ENCODE assay signal across 12 cellular contexts in the genomic region with DNA sequence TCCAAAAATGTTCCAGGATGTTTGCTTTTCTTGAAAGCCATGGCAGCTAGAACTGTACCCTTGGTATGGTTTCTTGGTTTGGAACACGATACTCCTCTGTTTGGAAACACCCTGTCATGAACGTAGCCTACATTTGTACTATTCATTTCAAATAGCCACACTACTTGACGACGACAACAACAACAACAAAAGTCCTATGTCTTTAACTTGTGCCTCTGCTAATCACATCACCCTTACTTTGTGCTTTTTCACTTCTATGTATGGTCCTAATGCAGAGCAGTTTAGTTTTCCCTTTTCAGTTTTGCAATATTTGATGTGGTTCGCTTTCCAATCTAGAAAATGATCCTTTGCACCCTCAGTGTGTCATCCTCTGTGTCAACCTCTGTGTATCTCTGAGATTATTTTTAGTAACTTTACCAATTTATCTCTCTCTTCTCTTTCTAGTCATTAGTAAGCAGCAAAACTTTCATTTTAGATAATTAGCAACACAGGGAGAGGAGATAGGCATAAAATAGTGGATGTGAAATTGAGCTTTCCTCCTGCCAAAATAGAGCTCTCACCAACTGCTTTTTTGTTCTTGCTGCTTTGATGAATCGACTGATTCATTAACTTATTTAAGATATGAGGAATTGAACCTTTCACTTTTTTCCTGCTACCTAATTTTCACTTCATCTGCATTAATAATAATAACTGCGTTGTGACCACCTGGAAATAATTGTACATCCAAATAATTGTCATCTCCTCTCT. TPM values are rescaled to one million over a fixed set of nuclear protein-coding genes. Genes with fewer than 3 reads are reported as not detected.
DNase-seq lines count a peak whose midpoint lies in the region; ATAC-seq, FAIRE-seq and TF ChIP-seq lines count a peak whose summit lies in the region.
"Had no signal": no experiment of that assay in that cellular context is flagged by ENCODE, and none has a peak within 500 bp of the region (broad histone marks: within the 10 kb centered on the region; RNA-seq: fewer than 3 reads in every experiment).

No MANE protein-coding gene starts in this region.

- 8% methylated on average over 7 of the region's 7 CpGs for WGBS in GM12878 (ENCODE audit: insufficient coverage, insufficient replicate concordance, low lambda C conversion rate, missing lambda C conversion rate)

- intact Hi-C loops in GM12878 (cut with micrococcal nuclease; ENCODE audit: unreplicated experiment) = loop anchor here (5.0 kb wide), 2 partner anchors 45 to 85 kb away; a partner anchor contains a TSS

- H2AFZ ChIP-seq in GM12878 (ENCODE audit: control insufficient read depth, low read depth, low read length) = no peak overlapping the region

- H3K79me2 ChIP-seq in GM12878 (ENCODE audit: control insufficient read depth, insufficient read depth, low read length) = no peaks in the 10 kb centered on the region

- ATAC-seq in GM18511 (IDR thresholded peaks at IDR 0.05; ENCODE audit: unreplicated experiment) (peak; percentile 82), GM21360 (IDR thresholded peaks at IDR 0.05; ENCODE audit: unreplicated experiment) (peak; percentile 95), HG03064 (IDR thresholded peaks at IDR 0.05; ENCODE audit: low read depth, unreplicated experiment) (peak; percentile 91), GM12878 (peak; percentile 95), GM18873 (IDR thresholded peaks at IDR 0.05; ENCODE audit: low FRiP score, unreplicated experiment) (no peak)

- H3K27ac ChIP-seq in GM12878 (ENCODE audit: control insufficient read depth, insufficient read depth) = peak overlapping the region; percentile 48

- H3K27me3 ChIP-seq in GM12878 (replicated peaks in 1 of 2; ENCODE audit: control insufficient read depth in 2 of 2, insufficient read depth in 2 of 2, low read length in 1 of 2) = no peaks in the 10 kb centered on the region

- H3K4me1 ChIP-seq in GM12878 (ENCODE audit: control insufficient read depth, insufficient read depth, low read length) = peaks cover 18% of the 10 kb centered on the region

- H3K4me3 ChIP-seq in GM12878 = peak overlapping the region; percentile 30; the same call in 1 of the 2 replicates
- H3K4me3 ChIP-seq: skin epidermis had no signal

- H4K20me1 ChIP-seq in GM12878 (ENCODE audit: control insufficient read depth, insufficient read depth) = no peaks in the 10 kb centered on the region

- H3K9ac ChIP-seq in GM12878 (ENCODE audit: control insufficient read depth, insufficient read depth, low read length) = no peak overlapping the region

- in situ Hi-C loops in GM12878 (cut with MboI) = no loop called here

- peak overlapping the region; percentile 36 for H3K4me2 ChIP-seq in GM12878 (ENCODE audit: control insufficient read depth, insufficient read depth)

- CTCF ChIA-PET in GM12878 (lab: Yijun Ruan, JAX) = interaction anchor here (0.6 to 2.8 kb wide), 15 partner anchors 8 to 361 kb away, joined by 3 to 10 read pairs (median 3); a partner anchor contains a TSS

- POLR2A ChIA-PET in GM12878 (lab: Charles Lee) = interaction anchor here (1.0 kb wide), 1 partner anchor 14 kb away, joined by 3 read pairs; no protein-coding TSS in a partner anchor

- SMC1A ChIA-PET in GM12878 (lab: Charles Lee; ENCODE audit: uncharacterized antibody, unreplicated experiment) = interaction anchor here (0.5 to 7.5 kb wide), 26 partner anchors 9 to 1788 kb away, joined by 3 to 58 read pairs (median 4); a partner anchor contains a TSS

- peak; percentile 73 to 83; a peak in 3 of 4 replicates for TF ChIP-seq EP300 in GM12878 (IDR thresholded peaks at IDR 0.05; ENCODE audit: borderline replicate concordance in 1 of 2, control insufficient read depth in 1 of 2, low read depth in 2 of 2, low read length in 2 of 2)

- H3K36me3 ChIP-seq in GM12878 (ENCODE audit: control insufficient read depth in 2 of 2, insufficient read depth in 2 of 2, low read length in 1 of 2) = no peaks in the 10 kb centered on the region

- no peaks in the 10 kb centered on the region; the same call in 1 of the 3 replicates for H3K9me3 ChIP-seq in GM12878 (replicated peaks; ENCODE audit: control insufficient read depth, insufficient read depth, low read length)

- peak; percentile 91 for DNase-seq in GM12878 (ENCODE audit: low read depth, low spot score)
- DNase-seq in NCI-H524 (lab: John Stamatoyannopoulos, UW) = no peak
- no peak for DNase-seq in AG20443 (ENCODE audit: low spot score)
- no peak for DNase-seq in SKM-1 (lab: John Stamatoyannopoulos, UW; ENCODE audit: unreplicated experiment)
- DNase-seq: DMS153; effector CD8-positive, alpha-beta T cell; OCI-M1 had no signal

- peak; percentile 88 for FAIRE-seq in GM12878 (lab: Jason Lieb, UNC)

- no TSS peak for BruUV-seq in GM12878 (replicated peaks; lab: Mats Ljungman, UMichigan)

- TF ChIP-seq POLR2A in GM12878 (IDR thresholded peaks at IDR 0.05; ENCODE audit: low read depth, low read length) = no peak

- TF ChIP-seq RAD21 in GM12878 (IDR thresholded peaks at IDR 0.05; ENCODE audit: insufficient read depth, low read depth, low read length) = peak; percentile 16; the same call in 1 of the 2 replicates

- TF ChIP-seq CTCF in GM12878 (IDR thresholded peaks at IDR 0.05 in 2 of 3, conservative IDR thresholded peaks at IDR 0.05 in 1 of 3; ENCODE audit: control insufficient read depth in 2 of 3, extremely low read depth in 1 of 3, insufficient read depth in 1 of 3, low read depth in 3 of 3, low read length in 3 of 3) = no peak

- RAD21 ChIA-PET in GM12878 (lab: Charles Lee; ENCODE audit: unreplicated experiment) = interaction anchor here (0.6 to 2.4 kb wide), 9 partner anchors 11 to 314 kb away, joined by 3 to 10 read pairs (median 3); a partner anchor contains a TSS

TF ChIP-seq in GM12878, 131 proteins besides CTCF, POLR2A, EP300 and RAD21 (continues in another document):
- TF ChIP-seq JUNB (IDR thresholded peaks at IDR 0.05) (peak; percentile 90), CBX3 (IDR thresholded peaks at IDR 0.05; ENCODE audit: borderline replicate concordance, low read depth) (no peak), EED (IDR thresholded peaks at IDR 0.05; ENCODE audit: low read depth) (peak; percentile 91), FOXM1 (IDR thresholded peaks at IDR 0.05; ENCODE audit: low read depth, low read length) (peak; percentile 97), BCL11A (IDR thresholded peaks at IDR 0.05; ENCODE audit: low read depth, low read length) (peak; percentile 68), NR2F1 (conservative IDR thresholded peaks at IDR 0.05) (peak; percentile 91)
- TF ChIP-seq, protein P1, sequence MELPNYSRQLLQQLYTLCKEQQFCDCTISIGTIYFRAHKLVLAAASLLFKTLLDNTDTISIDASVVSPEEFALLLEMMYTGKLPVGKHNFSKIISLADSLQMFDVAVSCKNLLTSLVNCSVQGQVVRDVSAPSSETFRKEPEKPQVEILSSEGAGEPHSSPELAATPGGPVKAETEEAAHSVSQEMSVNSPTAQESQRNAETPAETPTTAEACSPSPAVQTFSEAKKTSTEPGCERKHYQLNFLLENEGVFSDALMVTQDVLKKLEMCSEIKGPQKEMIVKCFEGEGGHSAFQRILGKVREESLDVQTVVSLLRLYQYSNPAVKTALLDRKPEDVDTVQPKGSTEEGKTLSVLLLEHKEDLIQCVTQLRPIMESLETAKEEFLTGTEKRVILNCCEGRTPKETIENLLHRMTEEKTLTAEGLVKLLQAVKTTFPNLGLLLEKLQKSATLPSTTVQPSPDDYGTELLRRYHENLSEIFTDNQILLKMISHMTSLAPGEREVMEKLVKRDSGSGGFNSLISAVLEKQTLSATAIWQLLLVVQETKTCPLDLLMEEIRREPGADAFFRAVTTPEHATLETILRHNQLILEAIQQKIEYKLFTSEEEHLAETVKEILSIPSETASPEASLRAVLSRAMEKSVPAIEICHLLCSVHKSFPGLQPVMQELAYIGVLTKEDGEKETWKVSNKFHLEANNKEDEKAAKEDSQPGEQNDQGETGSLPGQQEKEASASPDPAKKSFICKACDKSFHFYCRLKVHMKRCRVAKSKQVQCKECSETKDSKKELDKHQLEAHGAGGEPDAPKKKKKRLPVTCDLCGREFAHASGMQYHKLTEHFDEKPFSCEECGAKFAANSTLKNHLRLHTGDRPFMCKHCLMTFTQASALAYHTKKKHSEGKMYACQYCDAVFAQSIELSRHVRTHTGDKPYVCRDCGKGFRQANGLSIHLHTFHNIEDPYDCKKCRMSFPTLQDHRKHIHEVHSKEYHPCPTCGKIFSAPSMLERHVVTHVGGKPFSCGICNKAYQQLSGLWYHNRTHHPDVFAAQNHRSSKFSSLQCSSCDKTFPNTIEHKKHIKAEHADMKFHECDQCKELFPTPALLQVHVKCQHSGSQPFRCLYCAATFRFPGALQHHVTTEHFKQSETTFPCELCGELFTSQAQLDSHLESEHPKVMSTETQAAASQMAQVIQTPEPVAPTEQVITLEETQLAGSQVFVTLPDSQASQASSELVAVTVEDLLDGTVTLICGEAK (IDR thresholded peaks at IDR 0.05; ENCODE audit: borderline replicate concordance) = no peak

RNA-seq across cellular contexts. Expression of a gene that starts 44.1 kb away (rescaled TPM):
- total RNA-seq in GM12878 (2013; cell fraction: nucleolus; rRNA removed) = 21.5 and 25.8 TPM in 2 replicates
- total RNA-seq in GM12878 (2014; rRNA removed) (5.1 and 5.2 TPM in 2 replicates), GM12878 (2014; rRNA removed; fragmentation: Illumina TruSeq; extraction: Trizol) (6.1 and 6.4 TPM in 2 replicates), GM12878 (2021) (8.3 and 9.8 TPM in 2 replicates)
- polyA plus RNA-seq in GM12878 (2011; ENCODE audit: low read depth) = 6.6 TPM
- polyA plus RNA-seq in GM12878 (2011; rRNA removed) (4.1 and 6.0 TPM in 2 replicates), GM12878 (2014; fragmentation: Illumina TruSeq; extraction: Trizol) (7.3 and 8.5 TPM in 2 replicates), GM12878 (2014; fragmentation: Nextera tagmentation; extraction: Ambion mirVana) (1 to 10 TPM; 1.4 to 1.8 TPM), GM12878 (2014; rRNA removed) (4.1 and 6.1 TPM in 2 replicates), GM12878 (2016; fragmentation: Nextera tagmentation; extraction: Ambion mirVana) (10 to 100 TPM in 1 of 2 experiments, 1 to 10 TPM in 1; 8.6 to 10.8 TPM)
- polyA plus RNA-seq in GM12878 (2011; cell fraction: cytosol; rRNA removed) = 8.6 and 10.4 TPM in 2 replicates
- 5.0 and 6.7 TPM in 2 replicates for polyA plus RNA-seq in GM12878 (2011; cell fraction: nucleus; rRNA removed)
- 8.9 and 9.6 TPM in 2 replicates for polyA plus RNA-seq in GM12878 (2012)
- polyA minus RNA-seq in GM12878 (2011; rRNA and poly(A)+ RNA removed) = 10.6 and 15.3 TPM in 2 replicates
- 5.7 and 6.4 TPM in 2 replicates for polyA minus RNA-seq in GM12878 (2011; cell fraction: cytosol; rRNA and poly(A)+ RNA removed)
- 6.3 and 12.6 TPM in 2 replicates for polyA minus RNA-seq in GM12878 (2011; cell fraction: nucleus; rRNA and poly(A)+ RNA removed)
